Comparison of ENCODE assay signal across 6 cellular contexts in genomic region chr18:59563386-59563785, GRCh38.
"Had no signal": no experiment of that assay in that cellular context is flagged by ENCODE, and none has a peak within 500 bp of the region (broad histone marks: within the 10 kb centered on the region; RNA-seq: fewer than 3 reads in every experiment).

No MANE protein-coding gene starts in this region.

- DNase-seq: H9, HCEC 1CT, KG1 had no signal

- H3K4me2 ChIP-seq: GM23338 had no signal

- H3K27ac Mint-ChIP-seq: GM23338 had no signal

- H3K9me3 Mint-ChIP-seq: GM23338, H9 had no signal

- H3K4me3 Mint-ChIP-seq: GM23338, H9 had no signal

- H2AFZ ChIP-seq: GM23338 had no signal

- H3K4me3 ChIP-seq: GM23338, K562 had no signal

- H3K27ac ChIP-seq: HL-60 had no signal
